In the genomic region with DNA sequence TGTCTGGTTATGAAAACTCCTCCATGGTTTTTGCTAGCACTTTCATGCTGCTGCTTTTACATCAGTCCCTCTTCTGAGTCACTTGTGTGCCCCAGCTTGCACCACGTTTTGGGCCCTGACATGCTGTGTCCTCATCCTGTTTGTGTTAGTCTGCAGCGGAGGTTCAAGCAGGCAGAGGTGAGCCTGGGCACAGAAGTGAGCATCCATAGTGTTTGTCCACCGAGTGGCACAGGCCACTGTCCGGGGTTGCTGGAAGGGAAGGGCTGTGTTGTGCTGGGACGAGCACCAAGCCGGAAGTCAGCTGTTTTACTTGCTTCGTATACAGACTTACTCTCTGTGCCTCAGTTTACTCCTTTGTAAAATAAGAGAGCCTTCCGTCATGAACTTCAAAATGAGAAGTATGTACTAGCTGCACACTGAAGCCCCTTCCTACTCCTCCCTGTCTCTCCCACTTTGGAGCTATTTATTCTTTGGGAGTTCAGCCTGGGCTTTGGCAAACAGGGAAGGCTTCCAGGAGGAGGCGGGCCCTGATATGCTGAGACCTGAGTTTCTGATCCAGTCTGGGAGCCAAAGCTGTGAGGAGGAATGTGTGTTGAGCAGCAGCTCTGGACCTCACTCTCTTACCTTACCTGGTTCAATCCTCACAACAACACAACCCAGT, we compare ENCODE assay signal across 22 cellular contexts. TPM values are rescaled to one million over a fixed set of nuclear protein-coding genes. Genes with fewer than 3 reads are reported as not detected.
DNase-seq lines count a peak whose midpoint lies in the region; ATAC-seq and TF ChIP-seq lines count a peak whose summit lies in the region.
"Had no signal": no experiment of that assay in that cellular context is flagged by ENCODE, and none has a peak within 500 bp of the region (broad histone marks: within the 10 kb centered on the region; RNA-seq: fewer than 3 reads in every experiment).

No MANE protein-coding gene starts in this region.

- peaks cover 25% of the 10 kb centered on the region for H3K4me1 Mint-ChIP-seq in activated naive CD4-positive, alpha-beta T cell treated with anti-CD3 and anti-CD28 coated beads, Interleukin-2, amount 50 U/mL, for 24 hours
- H3K4me1 Mint-ChIP-seq in central memory CD8-positive, alpha-beta T cell = peaks cover 9% of the 10 kb centered on the region
- H3K4me1 Mint-ChIP-seq in stimulated activated naive B cell treated with anti-CD40 and anti-IgM and Interleukin-4, amounts not matched to agents 10 μg/mL and 1 μg/mL and 100 μg/mL, for 72 hours = peaks cover 34 to 59% of the 10 kb centered on the region in 2 donors
- H3K4me1 Mint-ChIP-seq in chondrocyte (ENCODE audit: low read depth) = peaks cover 7% of the 10 kb centered on the region

- H3K36me3 Mint-ChIP-seq in activated naive CD4-positive, alpha-beta T cell treated with anti-CD3 and anti-CD28 coated beads, Interleukin-2, amount 50 U/mL, for 24 hours = no peaks in the 10 kb centered on the region
- H3K36me3 Mint-ChIP-seq in central memory CD8-positive, alpha-beta T cell (ENCODE audit: insufficient read depth) = peaks cover 2% of the 10 kb centered on the region
- peaks cover 0 to 1% of the 10 kb centered on the region in 2 donors for H3K36me3 Mint-ChIP-seq in stimulated activated naive B cell treated with anti-CD40 and anti-IgM and Interleukin-4, amounts not matched to agents 10 μg/mL and 1 μg/mL and 100 μg/mL, for 72 hours
- H3K36me3 Mint-ChIP-seq in chondrocyte (ENCODE audit: low read depth) = no peaks in the 10 kb centered on the region

- no peaks in the 10 kb centered on the region for H3K9me3 Mint-ChIP-seq in activated naive CD4-positive, alpha-beta T cell treated with anti-CD3 and anti-CD28 coated beads, Interleukin-2, amount 50 U/mL, for 24 hours
- no peaks in the 10 kb centered on the region for H3K9me3 Mint-ChIP-seq in central memory CD8-positive, alpha-beta T cell
- no peaks in the 10 kb centered on the region for H3K9me3 Mint-ChIP-seq in stimulated activated naive B cell treated with anti-CD40 and anti-IgM and Interleukin-4, amounts not matched to agents 10 μg/mL and 1 μg/mL and 100 μg/mL, for 72 hours
- H3K9me3 Mint-ChIP-seq in chondrocyte (ENCODE audit: low read depth) = no peaks in the 10 kb centered on the region

- no peak for DNase-seq in activated naive CD4-positive, alpha-beta T cell (lab: John Stamatoyannopoulos, UW)
- DNase-seq in central memory CD8-positive, alpha-beta T cell (ENCODE audit: low spot score in 2 of 2) = no peak
- DNase-seq in stimulated activated naive B cell treated with anti-CD40 and anti-IgM and Interleukin-4, amounts not matched to agents 10 μg/mL and 1 μg/mL and 100 μg/mL, for 72 hours = no peak
- DNase-seq in chondrocyte (ENCODE audit: low spot score) = no peak
- DNase-seq: activated CD4-positive, CD25-positive, alpha-beta regulatory T cell treated with anti-CD3 and anti-CD28 coated beads, Interleukin-2, amount 50 U/mL, for 72 hours; DMS 273 treated with DMSO at 0.1 percent for 48 hours; H7; NCI-H1436; NCI-H2081; NCI-H226; NCI-H748 treated with DMSO at 0.1 percent for 48 hours; stomach; tibial artery had no signal

- H3K27ac Mint-ChIP-seq in activated naive CD4-positive, alpha-beta T cell treated with anti-CD3 and anti-CD28 coated beads, Interleukin-2, amount 50 U/mL, for 24 hours = no peak overlapping the region
- peak overlapping the region; percentile 14 for H3K27ac Mint-ChIP-seq in central memory CD8-positive, alpha-beta T cell (ENCODE audit: low read depth)
- peak overlapping the region; percentile 43 for H3K27ac Mint-ChIP-seq in stimulated activated naive B cell treated with anti-CD40 and anti-IgM and Interleukin-4, amounts not matched to agents 10 μg/mL and 1 μg/mL and 100 μg/mL, for 72 hours
- no peak overlapping the region for H3K27ac Mint-ChIP-seq in chondrocyte (ENCODE audit: unreplicated experiment)

- H3K36me3 ChIP-seq in KOPT-K1 (ENCODE audit: insufficient read depth, low read length) = no peaks in the 10 kb centered on the region
- H3K36me3 ChIP-seq: ovary, stomach, tibial artery had no signal

- H3K27me3 Mint-ChIP-seq in activated naive CD4-positive, alpha-beta T cell treated with anti-CD3 and anti-CD28 coated beads, Interleukin-2, amount 50 U/mL, for 24 hours = no peaks in the 10 kb centered on the region
- H3K27me3 Mint-ChIP-seq in central memory CD8-positive, alpha-beta T cell = no peaks in the 10 kb centered on the region
- H3K27me3 Mint-ChIP-seq in stimulated activated naive B cell treated with anti-CD40 and anti-IgM and Interleukin-4, amounts not matched to agents 10 μg/mL and 1 μg/mL and 100 μg/mL, for 72 hours = no peaks in the 10 kb centered on the region
- peaks cover 6% of the 10 kb centered on the region for H3K27me3 Mint-ChIP-seq in chondrocyte (ENCODE audit: low read depth)

- peak overlapping the region; percentile 1 for H3K27ac ChIP-seq in KOPT-K1 (ENCODE audit: low read depth, low read length, poor library complexity, severe bottlenecking)
- H3K27ac ChIP-seq: hepatocyte, KMS-11, ovary, stomach, tibial artery had no signal

- H3K9me3 ChIP-seq in KOPT-K1 (ENCODE audit: insufficient read depth, low read length, poor library complexity, severe bottlenecking) = no peaks in the 10 kb centered on the region
- H3K9me3 ChIP-seq: ovary, stomach, tibial artery had no signal

- peak overlapping the region; percentile 6 for H3K4me3 Mint-ChIP-seq in activated naive CD4-positive, alpha-beta T cell treated with anti-CD3 and anti-CD28 coated beads, Interleukin-2, amount 50 U/mL, for 24 hours
- H3K4me3 Mint-ChIP-seq in central memory CD8-positive, alpha-beta T cell = no peak overlapping the region
- no peak overlapping the region for H3K4me3 Mint-ChIP-seq in stimulated activated naive B cell treated with anti-CD40 and anti-IgM and Interleukin-4, amounts not matched to agents 10 μg/mL and 1 μg/mL and 100 μg/mL, for 72 hours
- H3K4me3 Mint-ChIP-seq in chondrocyte (ENCODE audit: unreplicated experiment) = no peak overlapping the region

- no peak for ATAC-seq in central memory CD8-positive, alpha-beta T cell (replicated peaks; ENCODE audit: extremely low read depth, poor library complexity, severe bottlenecking)
- no peak for ATAC-seq in stimulated activated naive B cell treated with anti-CD40 and anti-IgM and Interleukin-4, amounts not matched to agents 10 μg/mL and 1 μg/mL and 100 μg/mL, for 72 hours (replicated peaks)
- ATAC-seq in GM21576 (IDR thresholded peaks at IDR 0.05; ENCODE audit: unreplicated experiment) (no peak), HG03442 (IDR thresholded peaks at IDR 0.05; ENCODE audit: unreplicated experiment) (no peak)
- ATAC-seq: Panc1 had no signal

- no peak for TF ChIP-seq CTCF in chondrocyte (IDR thresholded peaks at IDR 0.05)

RNA-seq across cellular contexts. Expression of gene LAPTM5, which starts 10.7 kb away (rescaled TPM):
- 0.15 to 0.17 TPM in 2 of 3 replicates, not detected in the other for total RNA-seq in chondrocyte

RNA-seq across cellular contexts. Expression of gene MATN1, which starts 44.9 kb away (rescaled TPM):
- 0.19 to 0.82 TPM (median 0.47 TPM) in 3 replicates for total RNA-seq in chondrocyte
- total RNA-seq: T-helper 2 cell treated with Interferon-gamma antibody and Interleukin-4, amounts not matched to agents 100 ng/mL and 5 ng/mL, for 36 hours had no signal

Comparison
In these comparisons a context has a peak if more than half of its experiments do, and no peak if none do; other contexts are left out.
1. H3K27ac Mint-ChIP-seq: peak in central memory CD8-positive, alpha-beta T cell (single experiment) and stimulated activated naive B cell treated with anti-CD40 and anti-IgM and Interleukin-4, amounts not matched to agents 10 μg/mL and 1 μg/mL and 100 μg/mL, for 72 hours (single experiment); none in activated naive CD4-positive, alpha-beta T cell treated with anti-CD3 and anti-CD28 coated beads, Interleukin-2, amount 50 U/mL, for 24 hours (single experiment) and chondrocyte (single experiment).